ENCODE assay signal across 35 cellular contexts in genomic region chr16:13766334-13766733, GRCh38.
"Had no signal": no experiment of that assay in that cellular context is flagged by ENCODE, and none has a peak within 500 bp of the region (broad histone marks: within the 10 kb centered on the region; RNA-seq: fewer than 3 reads in every experiment).

No MANE protein-coding gene starts in this region.

- H3K4me3 ChIP-seq: adrenal gland, ascending aorta, body of pancreas, breast epithelium, cardiac muscle cell had no signal

- H3K4me1 Mint-ChIP-seq: activated naive CD4-positive, alpha-beta T cell treated with anti-CD3 and anti-CD28 coated beads, Interleukin-2, amount 10 ng/mL, durations not matched to agents 7 days and 5 days; activated naive CD4-positive, alpha-beta T cell treated with anti-CD3 and anti-CD28 coated beads, Interleukin-2, amount 50 U/mL, for 24 hours; activated naive CD8-positive, alpha-beta T cell treated with anti-CD3 and anti-CD28 coated beads, Interleukin-2, amount 10 ng/mL, durations not matched to agents 7 days and 5 days; activated naive CD8-positive, alpha-beta T cell treated with anti-CD3 and anti-CD28 coated beads, Interleukin-2, amount 50 U/mL, for 24 hours; activated T-helper 17 cell treated with anti-CD3 and anti-CD28 coated beads, Interleukin-2, amount 50 U/mL, for 72 hours; central memory CD8-positive, alpha-beta T cell had no signal

- H3K36me3 ChIP-seq: adrenal gland, ascending aorta, brain microvascular endothelial cell, breast epithelium, cardiac muscle cell had no signal

- H3K9me3 Mint-ChIP-seq: activated naive CD4-positive, alpha-beta T cell treated with anti-CD3 and anti-CD28 coated beads for 36 hours; activated naive CD4-positive, alpha-beta T cell treated with anti-CD3 and anti-CD28 coated beads, Interleukin-2, amount 50 U/mL, for 24 hours; activated naive CD8-positive, alpha-beta T cell treated with anti-CD3 and anti-CD28 coated beads, Interleukin-2, amount 50 U/mL, for 24 hours; activated T-cell treated with anti-CD3 and anti-CD28 coated beads, Interleukin-2, amount 50 U/mL, for 24 hours; activated T-cell treated with anti-CD3 and anti-CD28 coated beads, Interleukin-2, amount 50 U/mL, for 4 hours; activated T-cell treated with anti-CD3 and anti-CD28 coated beads, Interleukin-2, amount 50 U/mL, for 72 hours; activated T-helper 17 cell treated with anti-CD3 and anti-CD28 coated beads, Interleukin-2, amount 50 U/mL, for 72 hours had no signal

- ATAC-seq: activated naive CD4-positive, alpha-beta T cell treated with anti-CD3 and anti-CD28 coated beads, Interleukin-2, amount 50 U/mL, for 72 hours; activated naive CD8-positive, alpha-beta T cell treated with anti-CD3 and anti-CD28 coated beads, Interleukin-2, amount 50 U/mL, for 24 hours; activated T-cell treated with anti-CD3 and anti-CD28 coated beads, Interleukin-2, amount 50 U/mL, for 4 hours; activated T-cell treated with anti-CD3 and anti-CD28 coated beads, Interleukin-2, amount 50 U/mL, for 72 hours; activated T-helper 17 cell treated with anti-CD3 and anti-CD28 coated beads, Interleukin-2, amount 50 U/mL, for 72 hours; body of pancreas had no signal

- H3K27me3 ChIP-seq: adrenal gland, ascending aorta, body of pancreas, brain microvascular endothelial cell, breast epithelium, cardiac muscle cell had no signal

- H3K4me3 Mint-ChIP-seq: activated naive CD4-positive, alpha-beta T cell treated with anti-CD3 and anti-CD28 coated beads for 36 hours; activated naive CD4-positive, alpha-beta T cell treated with anti-CD3 and anti-CD28 coated beads, Interleukin-2, amount 10 ng/mL, durations not matched to agents 7 days and 5 days; activated naive CD4-positive, alpha-beta T cell treated with anti-CD3 and anti-CD28 coated beads, Interleukin-2, amount 50 U/mL, for 24 hours; activated naive CD8-positive, alpha-beta T cell; activated naive CD8-positive, alpha-beta T cell treated with anti-CD3 and anti-CD28 coated beads, Interleukin-2, amount 10 ng/mL, durations not matched to agents 7 days and 5 days; activated naive CD8-positive, alpha-beta T cell treated with anti-CD3 and anti-CD28 coated beads, Interleukin-2, amount 50 U/mL, for 24 hours; activated T-cell treated with anti-CD3 and anti-CD28 coated beads, Interleukin-2, amount 50 U/mL, for 24 hours; activated T-cell treated with anti-CD3 and anti-CD28 coated beads, Interleukin-2, amount 50 U/mL, for 4 hours; activated T-cell treated with anti-CD3 and anti-CD28 coated beads, Interleukin-2, amount 50 U/mL, for 72 hours; activated T-helper 17 cell treated with anti-CD3 and anti-CD28 coated beads, Interleukin-2, amount 50 U/mL, for 72 hours; central memory CD8-positive, alpha-beta T cell had no signal

- H3K27ac ChIP-seq: adrenal gland, ascending aorta, body of pancreas, brain microvascular endothelial cell, breast epithelium, cardiac muscle cell had no signal

- DNase-seq: activated effector memory CD4-positive, alpha-beta T cell treated with anti-CD3 and anti-CD28 coated beads, Interleukin-2, amount 50 U/mL, for 16 hours; activated effector memory CD4-positive, alpha-beta T cell treated with Interleukin-2 at 50 U/mL for 16 hours; activated gamma-delta T cell; activated gamma-delta T cell treated with Interleukin-2 at 50 U/mL for 16 hours; activated naive CD4-positive, alpha-beta T cell; activated naive CD4-positive, alpha-beta T cell treated with anti-CD3 and anti-CD28 coated beads for 36 hours; activated naive CD4-positive, alpha-beta T cell treated with anti-CD3 and anti-CD28 coated beads, Interleukin-2, amount 10 ng/mL, durations not matched to agents 7 days and 5 days; activated naive CD4-positive, alpha-beta T cell treated with anti-CD3 and anti-CD28 coated beads, Interleukin-2, amount 50 U/mL, for 16 hours; activated naive CD4-positive, alpha-beta T cell treated with Interleukin-2 at 50 U/mL for 16 hours; activated naive CD8-positive, alpha-beta T cell treated with anti-CD3 and anti-CD28 coated beads, Interleukin-2, amount 10 ng/mL, durations not matched to agents 7 days and 5 days; activated naive CD8-positive, alpha-beta T cell treated with anti-CD3 and anti-CD28 coated beads, Interleukin-2, amount 50 U/mL, for 24 hours; activated T-cell treated with anti-CD3 and anti-CD28 coated beads, Interleukin-2, amount 50 U/mL, for 1 hour; activated T-cell treated with anti-CD3 and anti-CD28 coated beads, Interleukin-2, amount 50 U/mL, for 24 hours; activated T-cell treated with anti-CD3 and anti-CD28 coated beads, Interleukin-2, amount 50 U/mL, for 4 hours; activated T-cell treated with anti-CD3 and anti-CD28 coated beads, Interleukin-2, amount 50 U/mL, for 48 hours; activated T-cell treated with anti-CD3 and anti-CD28 coated beads, Interleukin-2, amount 50 U/mL, for 72 hours; adrenal gland; amniotic stem cell; aorta; body of pancreas; brain microvascular endothelial cell; central memory CD4-positive, alpha-beta T cell; cerebellar nuclear complex had no signal

- FAIRE-seq: astrocyte, bronchial epithelial cell had no signal

- H3K4me1 ChIP-seq: adrenal gland, ascending aorta, body of pancreas, breast epithelium had no signal

- H3K27ac Mint-ChIP-seq: activated naive CD4-positive, alpha-beta T cell treated with anti-CD3 and anti-CD28 coated beads for 36 hours; activated naive CD4-positive, alpha-beta T cell treated with anti-CD3 and anti-CD28 coated beads, Interleukin-2, amount 10 ng/mL, durations not matched to agents 7 days and 5 days; activated naive CD4-positive, alpha-beta T cell treated with anti-CD3 and anti-CD28 coated beads, Interleukin-2, amount 50 U/mL, for 24 hours; activated naive CD4-positive, alpha-beta T cell treated with anti-CD3 and anti-CD28 coated beads, Interleukin-2, amount 50 U/mL, for 72 hours; activated naive CD8-positive, alpha-beta T cell; activated naive CD8-positive, alpha-beta T cell treated with anti-CD3 and anti-CD28 coated beads, Interleukin-2, amount 10 ng/mL, durations not matched to agents 7 days and 5 days; activated naive CD8-positive, alpha-beta T cell treated with anti-CD3 and anti-CD28 coated beads, Interleukin-2, amount 50 U/mL, for 24 hours; activated T-cell treated with anti-CD3 and anti-CD28 coated beads, Interleukin-2, amount 50 U/mL, for 24 hours; activated T-cell treated with anti-CD3 and anti-CD28 coated beads, Interleukin-2, amount 50 U/mL, for 72 hours; activated T-helper 17 cell treated with anti-CD3 and anti-CD28 coated beads, Interleukin-2, amount 50 U/mL, for 72 hours; activated T-helper 2 cell treated with anti-CD3 and anti-CD28 coated beads, Interferon-gamma antibody, Interleukin-2, Interleukin-4, amounts not matched to agents 10 μg/mL and 5 μg/mL and 100 μg/mL, durations not matched to agents 14 hours and 24 hours and 36 hours had no signal

- H3K27me3 Mint-ChIP-seq: activated naive CD4-positive, alpha-beta T cell treated with anti-CD3 and anti-CD28 coated beads, Interleukin-2, amount 10 ng/mL, durations not matched to agents 7 days and 5 days; activated naive CD8-positive, alpha-beta T cell treated with anti-CD3 and anti-CD28 coated beads, Interleukin-2, amount 10 ng/mL, durations not matched to agents 7 days and 5 days; activated naive CD8-positive, alpha-beta T cell treated with anti-CD3 and anti-CD28 coated beads, Interleukin-2, amount 50 U/mL, for 24 hours; central memory CD8-positive, alpha-beta T cell had no signal

- H3K9me3 ChIP-seq: adrenal gland, ascending aorta, body of pancreas, breast epithelium had no signal

- H3K36me3 Mint-ChIP-seq: activated naive CD4-positive, alpha-beta T cell treated with anti-CD3 and anti-CD28 coated beads, Interleukin-2, amount 10 ng/mL, durations not matched to agents 7 days and 5 days; activated naive CD4-positive, alpha-beta T cell treated with anti-CD3 and anti-CD28 coated beads, Interleukin-2, amount 50 U/mL, for 24 hours; activated naive CD4-positive, alpha-beta T cell treated with anti-CD3 and anti-CD28 coated beads, Interleukin-2, amount 50 U/mL, for 72 hours; activated naive CD8-positive, alpha-beta T cell; activated naive CD8-positive, alpha-beta T cell treated with anti-CD3 and anti-CD28 coated beads, Interleukin-2, amount 10 ng/mL, durations not matched to agents 7 days and 5 days; brain had no signal
